Comparison of ENCODE assay signal across 8 cellular contexts in genomic region chr1:180258290-180258689, GRCh38. TPM values are rescaled to one million over a fixed set of nuclear protein-coding genes. Genes with fewer than 3 reads are reported as not detected.
"Had no signal": no experiment of that assay in that cellular context is flagged by ENCODE, and none has a peak within 500 bp of the region (broad histone marks: within the 10 kb centered on the region; RNA-seq: fewer than 3 reads in every experiment).

No MANE protein-coding gene starts in this region.

- H2AFZ ChIP-seq: GM23248 had no signal

- H3K4me3 ChIP-seq: GM23248, K562 had no signal

- H3K27ac ChIP-seq: GM23248 had no signal

- H3K27ac Mint-ChIP-seq: HFFc6 had no signal

- H3K9me3 Mint-ChIP-seq: H9, HFFc6 had no signal

- DNase-seq: GM23248, GOT3, H9, HCEC 1CT, HFFc6, IMR-90, KG1 had no signal

- H3K9ac ChIP-seq: GM23248 had no signal

- H3K4me3 Mint-ChIP-seq: HFFc6 had no signal

RNA-seq across cellular contexts. Expression of gene LHX4, which starts 28.2 kb away (rescaled TPM):
- total RNA-seq: GM23248 had no signal
